ENCODE assay signal across 1 cellular context in the genomic region with DNA sequence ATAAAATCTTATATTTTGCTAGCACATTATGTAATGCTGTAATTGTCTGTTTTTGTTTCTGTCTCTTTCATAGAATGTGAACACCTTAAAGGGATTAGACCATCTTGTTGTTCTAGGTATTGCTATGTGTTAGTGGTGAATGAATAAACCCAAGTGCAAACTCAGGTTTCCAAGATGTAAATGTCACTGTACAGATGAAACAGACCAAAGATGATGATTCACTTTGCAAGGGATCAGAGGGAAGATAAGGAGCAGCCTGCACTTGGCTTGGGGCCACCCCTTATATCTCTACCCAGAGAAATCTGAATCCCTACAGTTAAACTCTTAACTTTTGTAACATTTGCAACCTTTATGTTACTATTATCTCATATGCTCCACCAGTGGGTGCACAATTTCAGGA.
TF ChIP-seq lines count a peak whose summit lies in the region.

No MANE protein-coding gene starts in this region.

TF ChIP-seq in K562, 482 proteins besides CTCF, POLR2A, EP300 and RAD21 (continued from another document):
- TF ChIP-seq POU5F1 (IDR thresholded peaks at IDR 0.05; ENCODE audit: borderline replicate concordance, low read depth, low read length, partially characterized antibody) (no peak), ZFP1 (CRISPR knock-in tag; IDR thresholded peaks at IDR 0.05) (no peak), RBM34 (IDR thresholded peaks at IDR 0.05; ENCODE audit: borderline replicate concordance, insufficient read depth, low read length) (no peak), ETV5 (CRISPR knock-in tag; IDR thresholded peaks at IDR 0.05; ENCODE audit: low read depth) (no peak), ARHGAP35 (IDR thresholded peaks at IDR 0.05; ENCODE audit: partially characterized antibody) (no peak), SMARCA4 (IDR thresholded peaks at IDR 0.05) (peak; percentile 91), SREBF2 (CRISPR knock-in tag; IDR thresholded peaks at IDR 0.05) (no peak), NR2C1 (IDR thresholded peaks at IDR 0.05) (0 out of 2 replicates have a peak, but pooled peaks have one; percentile 18), NR2C1 (tag; IDR thresholded peaks at IDR 0.05) (no peak), ZBED1 (IDR thresholded peaks at IDR 0.05) (no peak), ZNF282 (CRISPR knock-in tag; IDR thresholded peaks at IDR 0.05) (no peak), RFX5 (IDR thresholded peaks at IDR 0.05; ENCODE audit: low read depth, low read length) (no peak)
- TF ChIP-seq, protein P1, sequence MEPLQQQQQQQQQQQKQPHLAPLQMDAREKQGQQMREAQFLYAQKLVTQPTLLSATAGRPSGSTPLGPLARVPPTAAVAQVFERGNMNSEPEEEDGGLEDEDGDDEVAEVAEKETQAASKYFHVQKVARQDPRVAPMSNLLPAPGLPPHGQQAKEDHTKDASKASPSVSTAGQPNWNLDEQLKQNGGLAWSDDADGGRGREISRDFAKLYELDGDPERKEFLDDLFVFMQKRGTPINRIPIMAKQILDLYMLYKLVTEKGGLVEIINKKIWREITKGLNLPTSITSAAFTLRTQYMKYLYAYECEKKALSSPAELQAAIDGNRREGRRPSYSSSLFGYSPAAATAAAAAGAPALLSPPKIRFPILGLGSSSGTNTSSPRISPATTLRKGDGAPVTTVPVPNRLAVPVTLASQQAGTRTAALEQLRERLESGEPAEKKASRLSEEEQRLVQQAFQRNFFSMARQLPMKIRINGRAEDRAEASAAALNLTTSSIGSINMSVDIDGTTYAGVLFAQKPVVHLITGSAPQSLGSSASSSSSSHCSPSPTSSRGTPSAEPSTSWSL (CRISPR knock-in tag; IDR thresholded peaks at IDR 0.05; ENCODE audit: borderline replicate concordance), result no peak
- TF ChIP-seq, protein P2, sequence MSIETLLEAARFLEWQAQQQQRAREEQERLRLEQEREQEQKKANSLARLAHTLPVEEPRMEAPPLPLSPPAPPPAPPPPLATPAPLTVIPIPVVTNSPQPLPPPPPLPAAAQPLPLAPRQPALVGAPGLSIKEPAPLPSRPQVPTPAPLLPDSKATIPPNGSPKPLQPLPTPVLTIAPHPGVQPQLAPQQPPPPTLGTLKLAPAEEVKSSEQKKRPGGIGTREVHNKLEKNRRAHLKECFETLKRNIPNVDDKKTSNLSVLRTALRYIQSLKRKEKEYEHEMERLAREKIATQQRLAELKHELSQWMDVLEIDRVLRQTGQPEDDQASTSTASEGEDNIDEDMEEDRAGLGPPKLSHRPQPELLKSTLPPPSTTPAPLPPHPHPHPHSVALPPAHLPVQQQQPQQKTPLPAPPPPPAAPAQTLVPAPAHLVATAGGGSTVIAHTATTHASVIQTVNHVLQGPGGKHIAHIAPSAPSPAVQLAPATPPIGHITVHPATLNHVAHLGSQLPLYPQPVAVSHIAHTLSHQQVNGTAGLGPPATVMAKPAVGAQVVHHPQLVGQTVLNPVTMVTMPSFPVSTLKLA (conservative IDR thresholded peaks at IDR 0.05), result no peak
- TF ChIP-seq, protein P3, sequence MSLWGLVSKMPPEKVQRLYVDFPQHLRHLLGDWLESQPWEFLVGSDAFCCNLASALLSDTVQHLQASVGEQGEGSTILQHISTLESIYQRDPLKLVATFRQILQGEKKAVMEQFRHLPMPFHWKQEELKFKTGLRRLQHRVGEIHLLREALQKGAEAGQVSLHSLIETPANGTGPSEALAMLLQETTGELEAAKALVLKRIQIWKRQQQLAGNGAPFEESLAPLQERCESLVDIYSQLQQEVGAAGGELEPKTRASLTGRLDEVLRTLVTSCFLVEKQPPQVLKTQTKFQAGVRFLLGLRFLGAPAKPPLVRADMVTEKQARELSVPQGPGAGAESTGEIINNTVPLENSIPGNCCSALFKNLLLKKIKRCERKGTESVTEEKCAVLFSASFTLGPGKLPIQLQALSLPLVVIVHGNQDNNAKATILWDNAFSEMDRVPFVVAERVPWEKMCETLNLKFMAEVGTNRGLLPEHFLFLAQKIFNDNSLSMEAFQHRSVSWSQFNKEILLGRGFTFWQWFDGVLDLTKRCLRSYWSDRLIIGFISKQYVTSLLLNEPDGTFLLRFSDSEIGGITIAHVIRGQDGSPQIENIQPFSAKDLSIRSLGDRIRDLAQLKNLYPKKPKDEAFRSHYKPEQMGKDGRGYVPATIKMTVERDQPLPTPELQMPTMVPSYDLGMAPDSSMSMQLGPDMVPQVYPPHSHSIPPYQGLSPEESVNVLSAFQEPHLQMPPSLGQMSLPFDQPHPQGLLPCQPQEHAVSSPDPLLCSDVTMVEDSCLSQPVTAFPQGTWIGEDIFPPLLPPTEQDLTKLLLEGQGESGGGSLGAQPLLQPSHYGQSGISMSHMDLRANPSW (CRISPR knock-in tag; IDR thresholded peaks at IDR 0.05), result no peak
- TF ChIP-seq, protein P4, sequence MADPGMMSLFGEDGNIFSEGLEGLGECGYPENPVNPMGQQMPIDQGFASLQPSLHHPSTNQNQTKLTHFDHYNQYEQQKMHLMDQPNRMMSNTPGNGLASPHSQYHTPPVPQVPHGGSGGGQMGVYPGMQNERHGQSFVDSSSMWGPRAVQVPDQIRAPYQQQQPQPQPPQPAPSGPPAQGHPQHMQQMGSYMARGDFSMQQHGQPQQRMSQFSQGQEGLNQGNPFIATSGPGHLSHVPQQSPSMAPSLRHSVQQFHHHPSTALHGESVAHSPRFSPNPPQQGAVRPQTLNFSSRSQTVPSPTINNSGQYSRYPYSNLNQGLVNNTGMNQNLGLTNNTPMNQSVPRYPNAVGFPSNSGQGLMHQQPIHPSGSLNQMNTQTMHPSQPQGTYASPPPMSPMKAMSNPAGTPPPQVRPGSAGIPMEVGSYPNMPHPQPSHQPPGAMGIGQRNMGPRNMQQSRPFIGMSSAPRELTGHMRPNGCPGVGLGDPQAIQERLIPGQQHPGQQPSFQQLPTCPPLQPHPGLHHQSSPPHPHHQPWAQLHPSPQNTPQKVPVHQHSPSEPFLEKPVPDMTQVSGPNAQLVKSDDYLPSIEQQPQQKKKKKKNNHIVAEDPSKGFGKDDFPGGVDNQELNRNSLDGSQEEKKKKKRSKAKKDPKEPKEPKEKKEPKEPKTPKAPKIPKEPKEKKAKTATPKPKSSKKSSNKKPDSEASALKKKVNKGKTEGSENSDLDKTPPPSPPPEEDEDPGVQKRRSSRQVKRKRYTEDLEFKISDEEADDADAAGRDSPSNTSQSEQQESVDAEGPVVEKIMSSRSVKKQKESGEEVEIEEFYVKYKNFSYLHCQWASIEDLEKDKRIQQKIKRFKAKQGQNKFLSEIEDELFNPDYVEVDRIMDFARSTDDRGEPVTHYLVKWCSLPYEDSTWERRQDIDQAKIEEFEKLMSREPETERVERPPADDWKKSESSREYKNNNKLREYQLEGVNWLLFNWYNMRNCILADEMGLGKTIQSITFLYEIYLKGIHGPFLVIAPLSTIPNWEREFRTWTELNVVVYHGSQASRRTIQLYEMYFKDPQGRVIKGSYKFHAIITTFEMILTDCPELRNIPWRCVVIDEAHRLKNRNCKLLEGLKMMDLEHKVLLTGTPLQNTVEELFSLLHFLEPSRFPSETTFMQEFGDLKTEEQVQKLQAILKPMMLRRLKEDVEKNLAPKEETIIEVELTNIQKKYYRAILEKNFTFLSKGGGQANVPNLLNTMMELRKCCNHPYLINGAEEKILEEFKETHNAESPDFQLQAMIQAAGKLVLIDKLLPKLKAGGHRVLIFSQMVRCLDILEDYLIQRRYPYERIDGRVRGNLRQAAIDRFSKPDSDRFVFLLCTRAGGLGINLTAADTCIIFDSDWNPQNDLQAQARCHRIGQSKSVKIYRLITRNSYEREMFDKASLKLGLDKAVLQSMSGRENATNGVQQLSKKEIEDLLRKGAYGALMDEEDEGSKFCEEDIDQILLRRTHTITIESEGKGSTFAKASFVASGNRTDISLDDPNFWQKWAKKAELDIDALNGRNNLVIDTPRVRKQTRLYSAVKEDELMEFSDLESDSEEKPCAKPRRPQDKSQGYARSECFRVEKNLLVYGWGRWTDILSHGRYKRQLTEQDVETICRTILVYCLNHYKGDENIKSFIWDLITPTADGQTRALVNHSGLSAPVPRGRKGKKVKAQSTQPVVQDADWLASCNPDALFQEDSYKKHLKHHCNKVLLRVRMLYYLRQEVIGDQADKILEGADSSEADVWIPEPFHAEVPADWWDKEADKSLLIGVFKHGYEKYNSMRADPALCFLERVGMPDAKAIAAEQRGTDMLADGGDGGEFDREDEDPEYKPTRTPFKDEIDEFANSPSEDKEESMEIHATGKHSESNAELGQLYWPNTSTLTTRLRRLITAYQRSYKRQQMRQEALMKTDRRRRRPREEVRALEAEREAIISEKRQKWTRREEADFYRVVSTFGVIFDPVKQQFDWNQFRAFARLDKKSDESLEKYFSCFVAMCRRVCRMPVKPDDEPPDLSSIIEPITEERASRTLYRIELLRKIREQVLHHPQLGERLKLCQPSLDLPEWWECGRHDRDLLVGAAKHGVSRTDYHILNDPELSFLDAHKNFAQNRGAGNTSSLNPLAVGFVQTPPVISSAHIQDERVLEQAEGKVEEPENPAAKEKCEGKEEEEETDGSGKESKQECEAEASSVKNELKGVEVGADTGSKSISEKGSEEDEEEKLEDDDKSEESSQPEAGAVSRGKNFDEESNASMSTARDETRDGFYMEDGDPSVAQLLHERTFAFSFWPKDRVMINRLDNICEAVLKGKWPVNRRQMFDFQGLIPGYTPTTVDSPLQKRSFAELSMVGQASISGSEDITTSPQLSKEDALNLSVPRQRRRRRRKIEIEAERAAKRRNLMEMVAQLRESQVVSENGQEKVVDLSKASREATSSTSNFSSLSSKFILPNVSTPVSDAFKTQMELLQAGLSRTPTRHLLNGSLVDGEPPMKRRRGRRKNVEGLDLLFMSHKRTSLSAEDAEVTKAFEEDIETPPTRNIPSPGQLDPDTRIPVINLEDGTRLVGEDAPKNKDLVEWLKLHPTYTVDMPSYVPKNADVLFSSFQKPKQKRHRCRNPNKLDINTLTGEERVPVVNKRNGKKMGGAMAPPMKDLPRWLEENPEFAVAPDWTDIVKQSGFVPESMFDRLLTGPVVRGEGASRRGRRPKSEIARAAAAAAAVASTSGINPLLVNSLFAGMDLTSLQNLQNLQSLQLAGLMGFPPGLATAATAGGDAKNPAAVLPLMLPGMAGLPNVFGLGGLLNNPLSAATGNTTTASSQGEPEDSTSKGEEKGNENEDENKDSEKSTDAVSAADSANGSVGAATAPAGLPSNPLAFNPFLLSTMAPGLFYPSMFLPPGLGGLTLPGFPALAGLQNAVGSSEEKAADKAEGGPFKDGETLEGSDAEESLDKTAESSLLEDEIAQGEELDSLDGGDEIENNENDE (IDR thresholded peaks at IDR 0.05; ENCODE audit: low read depth, low read length), result no peak
- TF ChIP-seq, protein P5, sequence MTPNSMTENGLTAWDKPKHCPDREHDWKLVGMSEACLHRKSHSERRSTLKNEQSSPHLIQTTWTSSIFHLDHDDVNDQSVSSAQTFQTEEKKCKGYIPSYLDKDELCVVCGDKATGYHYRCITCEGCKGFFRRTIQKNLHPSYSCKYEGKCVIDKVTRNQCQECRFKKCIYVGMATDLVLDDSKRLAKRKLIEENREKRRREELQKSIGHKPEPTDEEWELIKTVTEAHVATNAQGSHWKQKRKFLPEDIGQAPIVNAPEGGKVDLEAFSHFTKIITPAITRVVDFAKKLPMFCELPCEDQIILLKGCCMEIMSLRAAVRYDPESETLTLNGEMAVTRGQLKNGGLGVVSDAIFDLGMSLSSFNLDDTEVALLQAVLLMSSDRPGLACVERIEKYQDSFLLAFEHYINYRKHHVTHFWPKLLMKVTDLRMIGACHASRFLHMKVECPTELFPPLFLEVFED (CRISPR knock-in tag; conservative IDR thresholded peaks at IDR 0.05), result no peak
- TF ChIP-seq, protein P6, sequence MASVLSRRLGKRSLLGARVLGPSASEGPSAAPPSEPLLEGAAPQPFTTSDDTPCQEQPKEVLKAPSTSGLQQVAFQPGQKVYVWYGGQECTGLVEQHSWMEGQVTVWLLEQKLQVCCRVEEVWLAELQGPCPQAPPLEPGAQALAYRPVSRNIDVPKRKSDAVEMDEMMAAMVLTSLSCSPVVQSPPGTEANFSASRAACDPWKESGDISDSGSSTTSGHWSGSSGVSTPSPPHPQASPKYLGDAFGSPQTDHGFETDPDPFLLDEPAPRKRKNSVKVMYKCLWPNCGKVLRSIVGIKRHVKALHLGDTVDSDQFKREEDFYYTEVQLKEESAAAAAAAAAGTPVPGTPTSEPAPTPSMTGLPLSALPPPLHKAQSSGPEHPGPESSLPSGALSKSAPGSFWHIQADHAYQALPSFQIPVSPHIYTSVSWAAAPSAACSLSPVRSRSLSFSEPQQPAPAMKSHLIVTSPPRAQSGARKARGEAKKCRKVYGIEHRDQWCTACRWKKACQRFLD (CRISPR knock-in tag; IDR thresholded peaks at IDR 0.05), result no peak
TF ChIP-seq in K562: peak in this region for 70.
